ENCODE assay signal across 9 cellular contexts in the genomic region with DNA sequence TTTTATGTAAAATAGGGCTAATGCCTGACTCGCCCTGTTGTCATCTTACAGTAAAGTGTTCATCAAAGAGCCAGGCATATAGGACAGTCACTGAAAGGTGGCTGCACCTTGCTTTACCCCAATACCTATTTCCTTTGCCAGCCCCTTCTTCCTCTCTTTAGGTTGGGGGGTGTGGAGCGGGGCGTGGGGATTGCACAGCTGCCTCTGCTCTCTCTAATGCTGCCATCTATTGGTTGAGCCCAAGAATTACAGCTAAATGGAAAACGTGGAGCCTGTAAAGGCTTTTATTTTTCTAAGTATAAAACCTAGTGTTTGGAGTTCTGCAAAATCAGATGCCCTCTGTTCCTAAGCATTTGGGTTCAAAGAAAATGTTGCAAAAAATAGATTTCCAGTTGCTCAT. TPM values are rescaled to one million over a fixed set of nuclear protein-coding genes. Genes with fewer than 3 reads are reported as not detected.
A peak's percentile ranks its signal among the peaks of the same experiment; 100 is the strongest.
DNase-seq lines count a peak whose midpoint lies in the region; ATAC-seq and TF ChIP-seq lines count a peak whose summit lies in the region.
"Had no signal": no experiment of that assay in that cellular context is flagged by ENCODE, and none has a peak within 500 bp of the region (broad histone marks: within the 10 kb centered on the region; RNA-seq: fewer than 3 reads in every experiment).

No MANE protein-coding gene starts in this region.

- TF ChIP-seq CTCF in cardiac fibroblast (IDR thresholded peaks at IDR 0.05; ENCODE audit: low read depth, low read length) (peak; percentile 44), mucosa of descending colon (IDR thresholded peaks at IDR 0.05) (no peak)

- intact Hi-C loops in mucosa of descending colon (cut with DNase I, micrococcal nuclease) = no loop called here

- H3K27me3 ChIP-seq in effector memory CD4-positive, alpha-beta T cell (replicated peaks; ENCODE audit: control insufficient read depth, insufficient read depth, low read length, poor library complexity, severe bottlenecking) = no peaks in the 10 kb centered on the region

- peak; percentile 31 for DNase-seq in DMS53 (lab: John Stamatoyannopoulos, UW)
- DNase-seq in DMS53 treated with DMSO at 0.1 percent for 48 hours (lab: John Stamatoyannopoulos, UW; ENCODE audit: unreplicated experiment) = no peak
- peak; percentile 4 for DNase-seq in Jurkat, Clone E6-1 (ENCODE audit: low read depth, low spot score)
- peak in 1 of 2 donors; percentile 21 for DNase-seq in cardiac fibroblast (ENCODE audit: low read depth in 2 of 2)
- DNase-seq in mucosa of descending colon = no peak
- no peak for DNase-seq in effector memory CD4-positive, alpha-beta T cell
- no peak for DNase-seq in activated CD4-positive, CD25-positive, alpha-beta regulatory T cell treated with anti-CD3 and anti-CD28 coated beads, Interleukin-2, amount 50 U/mL, for 72 hours
- DNase-seq in superior temporal gyrus (ENCODE audit: extremely low spot score) = no peak
- DNase-seq: cerebellar nuclear complex had no signal

- no peaks in the 10 kb centered on the region for H3K9me3 ChIP-seq in mucosa of descending colon
- H3K9me3 ChIP-seq in effector memory CD4-positive, alpha-beta T cell (ENCODE audit: control insufficient read depth, low read length) = no peaks in the 10 kb centered on the region

- ATAC-seq in mucosa of descending colon = peak; percentile 23

- no peaks in the 10 kb centered on the region for H3K4me1 ChIP-seq in mucosa of descending colon (ENCODE audit: low read depth)
- H3K4me1 ChIP-seq in effector memory CD4-positive, alpha-beta T cell (ENCODE audit: control insufficient read depth, insufficient read depth, low read length, poor library complexity, severe bottlenecking) = no peaks in the 10 kb centered on the region

- no peaks in the 10 kb centered on the region for H3K36me3 ChIP-seq in mucosa of descending colon (ENCODE audit: low read depth)
- H3K36me3 ChIP-seq in effector memory CD4-positive, alpha-beta T cell (ENCODE audit: control insufficient read depth, insufficient read depth, low read length) = peaks cover 12% of the 10 kb centered on the region

- H3K4me3 ChIP-seq in Jurkat, Clone E6-1 (ENCODE audit: low read length) = no peak overlapping the region
- no peak overlapping the region for H3K4me3 ChIP-seq in cardiac fibroblast (replicated peaks in 1 of 2; ENCODE audit: low read depth in 2 of 2, low read length in 2 of 2)
- H3K4me3 ChIP-seq in mucosa of descending colon = no peak overlapping the region
- H3K4me3 ChIP-seq in effector memory CD4-positive, alpha-beta T cell (ENCODE audit: insufficient read depth, low read depth, low read length, poor library complexity, severe bottlenecking) = no peak overlapping the region

- no peak overlapping the region for H3K27ac ChIP-seq in effector memory CD4-positive, alpha-beta T cell (ENCODE audit: insufficient read depth, low read length, poor library complexity, severe bottlenecking)

RNA-seq across cellular contexts. Expression of a gene that starts 47.7 kb away (rescaled TPM):
- polyA plus RNA-seq in Jurkat, Clone E6-1 (2012; ENCODE audit: insufficient read depth, insufficient read length) = 23.4 TPM
- total RNA-seq in mucosa of descending colon = 10 to 100 TPM; 17.1 to 23.9 (median 21.3) TPM

RNA-seq across cellular contexts. Expression of a gene that starts 48.0 kb away (rescaled TPM):
- 117 TPM for polyA plus RNA-seq in Jurkat, Clone E6-1 (2012; ENCODE audit: insufficient read depth, insufficient read length)
- total RNA-seq in mucosa of descending colon = 10 to 100 TPM; 28.1 to 39.5 (median 34.8) TPM

Comparison
In these comparisons a context has a peak if more than half of its experiments do, and no peak if none do; other contexts are left out.
1. DNase-seq: peak in DMS53 (single experiment) and Jurkat, Clone E6-1 (single experiment); none in DMS53 treated with DMSO at 0.1 percent for 48 hours (single experiment), mucosa of descending colon (0 of 3), effector memory CD4-positive, alpha-beta T cell (0 of 3), activated CD4-positive, CD25-positive, alpha-beta regulatory T cell treated with anti-CD3 and anti-CD28 coated beads, Interleukin-2, amount 50 U/mL, for 72 hours (single experiment) and superior temporal gyrus (single experiment).